ENCODE assay signal across 8 cellular contexts in genomic region chr20:62302341-62303048, GRCh38. TPM values are rescaled to one million over a fixed set of nuclear protein-coding genes. Genes with fewer than 3 reads are reported as not detected.
DNase-seq lines count a peak whose midpoint lies in the region; ATAC-seq and TF ChIP-seq lines count a peak whose summit lies in the region.

Gene ADRM1, plus strand, starts transcription at chr20:62302997. Its CDS starts 572 bp downstream, at chr20:62303569.

- H3K27me3 ChIP-seq in right atrium auricular region (no peaks in the 10 kb centered on the region), uterus (no peaks in the 10 kb centered on the region)

- H3K9me3 ChIP-seq in T-helper 17 cell (ENCODE audit: control insufficient read depth, low read length, poor library complexity, severe bottlenecking) (no peaks in the 10 kb centered on the region), right atrium auricular region (no peaks in the 10 kb centered on the region), uterus (no peaks in the 10 kb centered on the region)

- H3K4me3 ChIP-seq in right atrium auricular region (peak within 1 kb of the TSS; percentile 67 to 76), uterus (peak within 1 kb of the TSS; percentile 57 to 96)

- peak; percentile 97 to 98 for TF ChIP-seq CTCF in right atrium auricular region (IDR thresholded peaks at IDR 0.05)
- peak; percentile 96 to 99 (median 97) for TF ChIP-seq CTCF in uterus (IDR thresholded peaks at IDR 0.05)

- H3K27ac Mint-ChIP-seq in T-helper 17 cell, result peak within 1 kb of the TSS; percentile 97

- peak; percentile 86 for ATAC-seq in HG02885 (IDR thresholded peaks at IDR 0.05; ENCODE audit: poor library complexity, unreplicated experiment)
- peak; percentile 91 for ATAC-seq in T-helper 17 cell

- H3K36me3 ChIP-seq in right atrium auricular region (peaks cover 30% of the 10 kb centered on the region), uterus (no peaks in the 10 kb centered on the region)

- no peaks in the 10 kb centered on the region for H3K27me3 Mint-ChIP-seq in T-helper 17 cell

- H3K36me3 Mint-ChIP-seq in T-helper 17 cell (ENCODE audit: low read depth), result no peaks in the 10 kb centered on the region

- H3K27ac ChIP-seq in angular gyrus (ENCODE audit: low read depth, low read length) (peak within 1 kb of the TSS; percentile 96), right atrium auricular region (peak within 1 kb of the TSS; percentile 99 to 100), uterus (peak within 1 kb of the TSS; percentile 94 to 100)

- DNase-seq in NCI-H1694 treated with DMSO at 0.1 percent for 48 hours (lab: John Stamatoyannopoulos, UW) (peak; percentile 88), T-helper 17 cell (peak; percentile 95 to 96 (median 95)), right atrium auricular region (ENCODE audit: low spot score) (peak; percentile 95), pulmonary artery endothelial cell (ENCODE audit: low read depth, low spot score) (peak; percentile 89), uterus (peak; percentile 93 to 97)

- peaks cover 0 to 36% of the 10 kb centered on the region in 2 donors for H3K4me1 ChIP-seq in right atrium auricular region
- H3K4me1 ChIP-seq in uterus, result peaks cover 0 to 12% of the 10 kb centered on the region in 2 donors

- H3K4me3 Mint-ChIP-seq in T-helper 17 cell, result peak within 1 kb of the TSS; percentile 98

- peaks cover 19% of the 10 kb centered on the region for H3K4me1 Mint-ChIP-seq in T-helper 17 cell

- intact Hi-C loops in uterus (cut with DNase I; ENCODE audit: low total_unique reads), result loop anchor here (5.0 kb wide), 1 partner anchor 75 kb away; no protein-coding TSS in a partner anchor

- TF ChIP-seq POLR2A in GM15510 (IDR thresholded peaks at IDR 0.05; ENCODE audit: borderline replicate concordance, extremely low read depth, insufficient read length) (peak; percentile 87), uterus (IDR thresholded peaks at IDR 0.05) (peak; percentile 60 to 62)

RNA-seq across cellular contexts. Expression of gene ADRM1, which starts in this region (rescaled TPM):
- total RNA-seq in T-helper 17 cell (10 to 100 TPM; 47.3 to 54.2 TPM), right atrium auricular region (100 to 1,000 TPM in 1 of 2 donors, 10 to 100 TPM in 1; 95.9 to 128 TPM), pulmonary artery endothelial cell (150 and 167 TPM in 2 replicates), uterus (10 to 100 TPM; 42.9 to 82.7 (median 60.9) TPM)

Comparison
In these comparisons a context has a peak if more than half of its experiments do, and no peak if none do; other contexts are left out.
1. Peak in every context shown above with its lines: DNase-seq, ATAC-seq, H3K4me3 ChIP-seq and H3K27ac ChIP-seq.